In the genomic region with DNA sequence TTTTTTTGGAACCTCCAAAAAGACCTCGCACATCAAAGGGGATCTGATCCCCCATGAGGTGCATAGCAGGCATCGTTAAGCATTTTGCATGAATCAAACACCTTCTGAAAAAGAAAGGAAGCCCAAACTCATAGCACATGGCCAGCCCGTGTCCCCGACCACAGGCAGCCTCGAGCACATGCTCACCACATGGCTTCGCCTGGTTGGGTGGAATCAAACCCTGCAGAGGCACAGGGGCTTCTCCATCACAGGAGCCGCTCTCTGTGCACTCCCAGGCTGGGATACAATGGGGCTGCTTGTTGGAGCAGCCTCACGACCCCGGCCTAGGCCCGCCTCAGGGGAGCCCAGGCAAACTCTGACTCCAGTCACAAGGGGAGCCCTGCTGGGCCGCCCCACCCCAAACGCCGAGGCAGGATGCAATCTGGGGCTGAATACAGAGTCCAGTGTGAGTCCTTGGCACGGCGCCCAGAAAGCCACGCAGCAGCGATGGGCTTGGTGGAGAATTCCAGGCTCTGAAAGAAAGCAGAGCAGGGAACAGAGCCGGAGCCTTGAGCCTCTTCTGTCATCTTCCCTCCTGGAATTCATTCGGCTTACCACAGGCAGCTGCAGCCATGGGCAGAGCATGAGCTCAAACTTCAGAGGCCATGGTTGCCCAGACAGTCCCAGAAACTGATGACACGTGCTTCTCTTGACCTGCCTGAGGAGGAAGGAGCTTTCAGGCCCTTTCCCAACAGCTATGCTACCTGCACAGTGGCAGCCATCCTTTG, we compare ENCODE assay signal across 9 cellular contexts.
DNase-seq lines count a peak whose midpoint lies in the region; ATAC-seq lines count a peak whose summit lies in the region.
"Had no signal": no experiment of that assay in that cellular context is flagged by ENCODE, and none has a peak within 500 bp of the region (broad histone marks: within the 10 kb centered on the region; RNA-seq: fewer than 3 reads in every experiment).

No MANE protein-coding gene starts in this region.

- peaks cover 4% of the 10 kb centered on the region for H3K36me3 Mint-ChIP-seq in activated naive CD8-positive, alpha-beta T cell treated with anti-CD3 and anti-CD28 coated beads, Interleukin-2, amount 50 U/mL, for 24 hours (ENCODE audit: low read depth)

- H3K9me3 ChIP-seq in MG63 = 0 out of 2 replicates have a peak, but pooled peaks cover 2% of the 10 kb centered on the region

- H3K27me3 Mint-ChIP-seq in activated naive CD8-positive, alpha-beta T cell treated with anti-CD3 and anti-CD28 coated beads, Interleukin-2, amount 50 U/mL, for 24 hours = peaks cover 2% of the 10 kb centered on the region

- no peaks in the 10 kb centered on the region for H3K27me3 ChIP-seq in MG63

- no peak overlapping the region for H3K4me3 ChIP-seq in MG63
- H3K4me3 ChIP-seq: SK-N-MC had no signal

- peaks cover 8% of the 10 kb centered on the region for H3K4me1 Mint-ChIP-seq in activated naive CD8-positive, alpha-beta T cell treated with anti-CD3 and anti-CD28 coated beads, Interleukin-2, amount 50 U/mL, for 24 hours

- H3K27ac Mint-ChIP-seq in activated naive CD8-positive, alpha-beta T cell treated with anti-CD3 and anti-CD28 coated beads, Interleukin-2, amount 50 U/mL, for 24 hours = no peak overlapping the region

- ATAC-seq in esophagus mucosa (peak; percentile 22), HG03135 (IDR thresholded peaks at IDR 0.05; ENCODE audit: unreplicated experiment) (no peak)
- ATAC-seq in activated naive CD8-positive, alpha-beta T cell treated with anti-CD3 and anti-CD28 coated beads, Interleukin-2, amount 50 U/mL, for 24 hours = no peak

- DNase-seq in AG08395 (ENCODE audit: low spot score) = peak; percentile 79
- DNase-seq in MG63 = peak; percentile 51
- DNase-seq in middle frontal gyrus (ENCODE audit: extremely low spot score, low spot score) = peak; percentile 44
- DNase-seq in activated gamma-delta T cell (lab: John Stamatoyannopoulos, UW) = no peak
- no peak for DNase-seq in activated CD4-positive, alpha-beta T cell treated with anti-CD3 and anti-CD28 coated beads, Interleukin-2, amount 50 U/mL, for 1 hour
- DNase-seq in activated naive CD8-positive, alpha-beta T cell treated with anti-CD3 and anti-CD28 coated beads, Interleukin-2, amount 50 U/mL, for 24 hours = no peak

- no peaks in the 10 kb centered on the region for H3K36me3 ChIP-seq in MG63

- no peak overlapping the region for H3K4me3 Mint-ChIP-seq in activated naive CD8-positive, alpha-beta T cell treated with anti-CD3 and anti-CD28 coated beads, Interleukin-2, amount 50 U/mL, for 24 hours

- peaks cover 20% of the 10 kb centered on the region for H3K9me3 Mint-ChIP-seq in activated naive CD8-positive, alpha-beta T cell treated with anti-CD3 and anti-CD28 coated beads, Interleukin-2, amount 50 U/mL, for 24 hours

Comparison
In these comparisons a context has a peak if more than half of its experiments do, and no peak if none do; other contexts are left out.
1. DNase-seq: peak in AG08395 (single experiment), MG63 (single experiment) and middle frontal gyrus (single experiment); none in activated gamma-delta T cell (single experiment), activated CD4-positive, alpha-beta T cell treated with anti-CD3 and anti-CD28 coated beads, Interleukin-2, amount 50 U/mL, for 1 hour (single experiment) and activated naive CD8-positive, alpha-beta T cell treated with anti-CD3 and anti-CD28 coated beads, Interleukin-2, amount 50 U/mL, for 24 hours (single experiment).